Comparison of ENCODE assay signal across 1 cellular context in the genomic region with DNA sequence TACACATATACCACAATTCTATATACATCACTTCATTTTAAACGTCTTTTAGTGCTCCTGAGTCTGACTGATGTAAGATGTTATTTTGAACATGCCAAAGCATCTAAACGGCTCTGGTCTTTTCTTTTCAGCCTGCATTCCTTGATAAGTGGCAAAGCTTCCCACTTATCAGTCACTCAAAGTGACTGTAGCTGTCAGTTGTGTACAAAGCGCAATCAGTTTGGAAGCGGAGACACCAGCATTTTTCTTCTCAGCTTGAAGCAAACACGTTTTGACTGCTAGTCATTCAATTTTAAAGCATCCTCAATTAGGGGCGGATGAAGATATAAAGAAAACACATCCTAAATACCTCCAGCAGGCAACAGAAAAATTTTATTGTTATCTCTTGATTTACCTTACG.
TF ChIP-seq lines count a peak whose summit lies in the region.

No MANE protein-coding gene starts in this region.

TF ChIP-seq in K562, 482 proteins besides CTCF, POLR2A, EP300 and RAD21 (continued from another document and continues in another):
- TF ChIP-seq, protein P1, sequence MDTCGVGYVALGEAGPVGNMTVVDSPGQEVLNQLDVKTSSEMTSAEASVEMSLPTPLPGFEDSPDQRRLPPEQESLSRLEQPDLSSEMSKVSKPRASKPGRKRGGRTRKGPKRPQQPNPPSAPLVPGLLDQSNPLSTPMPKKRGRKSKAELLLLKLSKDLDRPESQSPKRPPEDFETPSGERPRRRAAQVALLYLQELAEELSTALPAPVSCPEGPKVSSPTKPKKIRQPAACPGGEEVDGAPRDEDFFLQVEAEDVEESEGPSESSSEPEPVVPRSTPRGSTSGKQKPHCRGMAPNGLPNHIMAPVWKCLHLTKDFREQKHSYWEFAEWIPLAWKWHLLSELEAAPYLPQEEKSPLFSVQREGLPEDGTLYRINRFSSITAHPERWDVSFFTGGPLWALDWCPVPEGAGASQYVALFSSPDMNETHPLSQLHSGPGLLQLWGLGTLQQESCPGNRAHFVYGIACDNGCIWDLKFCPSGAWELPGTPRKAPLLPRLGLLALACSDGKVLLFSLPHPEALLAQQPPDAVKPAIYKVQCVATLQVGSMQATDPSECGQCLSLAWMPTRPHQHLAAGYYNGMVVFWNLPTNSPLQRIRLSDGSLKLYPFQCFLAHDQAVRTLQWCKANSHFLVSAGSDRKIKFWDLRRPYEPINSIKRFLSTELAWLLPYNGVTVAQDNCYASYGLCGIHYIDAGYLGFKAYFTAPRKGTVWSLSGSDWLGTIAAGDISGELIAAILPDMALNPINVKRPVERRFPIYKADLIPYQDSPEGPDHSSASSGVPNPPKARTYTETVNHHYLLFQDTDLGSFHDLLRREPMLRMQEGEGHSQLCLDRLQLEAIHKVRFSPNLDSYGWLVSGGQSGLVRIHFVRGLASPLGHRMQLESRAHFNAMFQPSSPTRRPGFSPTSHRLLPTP (IDR thresholded peaks at IDR 0.05; ENCODE audit: borderline replicate concordance, extremely low read depth, insufficient read length) = no peak
- TF ChIP-seq, protein P2, sequence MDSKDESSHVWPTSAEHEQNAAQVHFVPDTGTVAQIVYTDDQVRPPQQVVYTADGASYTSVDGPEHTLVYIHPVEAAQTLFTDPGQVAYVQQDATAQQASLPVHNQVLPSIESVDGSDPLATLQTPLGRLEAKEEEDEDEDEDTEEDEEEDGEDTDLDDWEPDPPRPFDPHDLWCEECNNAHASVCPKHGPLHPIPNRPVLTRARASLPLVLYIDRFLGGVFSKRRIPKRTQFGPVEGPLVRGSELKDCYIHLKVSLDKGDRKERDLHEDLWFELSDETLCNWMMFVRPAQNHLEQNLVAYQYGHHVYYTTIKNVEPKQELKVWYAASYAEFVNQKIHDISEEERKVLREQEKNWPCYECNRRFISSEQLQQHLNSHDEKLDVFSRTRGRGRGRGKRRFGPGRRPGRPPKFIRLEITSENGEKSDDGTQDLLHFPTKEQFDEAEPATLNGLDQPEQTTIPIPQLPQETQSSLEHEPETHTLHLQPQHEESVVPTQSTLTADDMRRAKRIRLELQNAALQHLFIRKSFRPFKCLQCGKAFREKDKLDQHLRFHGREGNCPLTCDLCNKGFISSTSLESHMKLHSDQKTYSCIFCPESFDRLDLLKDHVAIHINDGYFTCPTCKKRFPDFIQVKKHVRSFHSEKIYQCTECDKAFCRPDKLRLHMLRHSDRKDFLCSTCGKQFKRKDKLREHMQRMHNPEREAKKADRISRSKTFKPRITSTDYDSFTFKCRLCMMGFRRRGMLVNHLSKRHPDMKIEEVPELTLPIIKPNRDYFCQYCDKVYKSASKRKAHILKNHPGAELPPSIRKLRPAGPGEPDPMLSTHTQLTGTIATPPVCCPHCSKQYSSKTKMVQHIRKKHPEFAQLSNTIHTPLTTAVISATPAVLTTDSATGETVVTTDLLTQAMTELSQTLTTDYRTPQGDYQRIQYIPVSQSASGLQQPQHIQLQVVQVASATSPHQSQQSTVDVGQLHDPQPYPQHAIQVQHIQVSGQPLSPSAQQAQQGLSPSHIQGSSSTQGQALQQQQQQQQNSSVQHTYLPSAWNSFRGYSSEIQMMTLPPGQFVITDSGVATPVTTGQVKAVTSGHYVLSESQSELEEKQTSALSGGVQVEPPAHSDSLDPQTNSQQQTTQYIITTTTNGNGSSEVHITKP (IDR thresholded peaks at IDR 0.05; ENCODE audit: partially characterized antibody) = no peak
- TF ChIP-seq, protein P3, sequence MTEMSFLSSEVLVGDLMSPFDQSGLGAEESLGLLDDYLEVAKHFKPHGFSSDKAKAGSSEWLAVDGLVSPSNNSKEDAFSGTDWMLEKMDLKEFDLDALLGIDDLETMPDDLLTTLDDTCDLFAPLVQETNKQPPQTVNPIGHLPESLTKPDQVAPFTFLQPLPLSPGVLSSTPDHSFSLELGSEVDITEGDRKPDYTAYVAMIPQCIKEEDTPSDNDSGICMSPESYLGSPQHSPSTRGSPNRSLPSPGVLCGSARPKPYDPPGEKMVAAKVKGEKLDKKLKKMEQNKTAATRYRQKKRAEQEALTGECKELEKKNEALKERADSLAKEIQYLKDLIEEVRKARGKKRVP (CRISPR knock-in tag; IDR thresholded peaks at IDR 0.05) = peak; percentile 31; the same call in 1 of the 2 replicates
- no peak for TF ChIP-seq CBX2 (IDR thresholded peaks at IDR 0.05; ENCODE audit: insufficient read depth, low read length, poor library complexity, severe bottlenecking)
- no peak for TF ChIP-seq KDM4B (IDR thresholded peaks at IDR 0.05; ENCODE audit: borderline replicate concordance in 2 of 2, low read depth in 1 of 2)
- TF ChIP-seq, protein P4, sequence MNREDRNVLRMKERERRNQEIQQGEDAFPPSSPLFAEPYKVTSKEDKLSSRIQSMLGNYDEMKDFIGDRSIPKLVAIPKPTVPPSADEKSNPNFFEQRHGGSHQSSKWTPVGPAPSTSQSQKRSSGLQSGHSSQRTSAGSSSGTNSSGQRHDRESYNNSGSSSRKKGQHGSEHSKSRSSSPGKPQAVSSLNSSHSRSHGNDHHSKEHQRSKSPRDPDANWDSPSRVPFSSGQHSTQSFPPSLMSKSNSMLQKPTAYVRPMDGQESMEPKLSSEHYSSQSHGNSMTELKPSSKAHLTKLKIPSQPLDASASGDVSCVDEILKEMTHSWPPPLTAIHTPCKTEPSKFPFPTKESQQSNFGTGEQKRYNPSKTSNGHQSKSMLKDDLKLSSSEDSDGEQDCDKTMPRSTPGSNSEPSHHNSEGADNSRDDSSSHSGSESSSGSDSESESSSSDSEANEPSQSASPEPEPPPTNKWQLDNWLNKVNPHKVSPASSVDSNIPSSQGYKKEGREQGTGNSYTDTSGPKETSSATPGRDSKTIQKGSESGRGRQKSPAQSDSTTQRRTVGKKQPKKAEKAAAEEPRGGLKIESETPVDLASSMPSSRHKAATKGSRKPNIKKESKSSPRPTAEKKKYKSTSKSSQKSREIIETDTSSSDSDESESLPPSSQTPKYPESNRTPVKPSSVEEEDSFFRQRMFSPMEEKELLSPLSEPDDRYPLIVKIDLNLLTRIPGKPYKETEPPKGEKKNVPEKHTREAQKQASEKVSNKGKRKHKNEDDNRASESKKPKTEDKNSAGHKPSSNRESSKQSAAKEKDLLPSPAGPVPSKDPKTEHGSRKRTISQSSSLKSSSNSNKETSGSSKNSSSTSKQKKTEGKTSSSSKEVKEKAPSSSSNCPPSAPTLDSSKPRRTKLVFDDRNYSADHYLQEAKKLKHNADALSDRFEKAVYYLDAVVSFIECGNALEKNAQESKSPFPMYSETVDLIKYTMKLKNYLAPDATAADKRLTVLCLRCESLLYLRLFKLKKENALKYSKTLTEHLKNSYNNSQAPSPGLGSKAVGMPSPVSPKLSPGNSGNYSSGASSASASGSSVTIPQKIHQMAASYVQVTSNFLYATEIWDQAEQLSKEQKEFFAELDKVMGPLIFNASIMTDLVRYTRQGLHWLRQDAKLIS (CRISPR knock-in tag; IDR thresholded peaks at IDR 0.05) = no peak
- TF ChIP-seq GABPA (tag; conservative IDR thresholded peaks at IDR 0.05; ENCODE audit: low read depth) = no peak
- TF ChIP-seq ATF1 (CRISPR knock-in tag; IDR thresholded peaks at IDR 0.05) = no peak
- peak; percentile 62 for TF ChIP-seq ATF1 (tag; IDR thresholded peaks at IDR 0.05)
- no peak for TF ChIP-seq ZKSCAN8 (CRISPR knock-in tag; IDR thresholded peaks at IDR 0.05)
- TF ChIP-seq, protein P5, sequence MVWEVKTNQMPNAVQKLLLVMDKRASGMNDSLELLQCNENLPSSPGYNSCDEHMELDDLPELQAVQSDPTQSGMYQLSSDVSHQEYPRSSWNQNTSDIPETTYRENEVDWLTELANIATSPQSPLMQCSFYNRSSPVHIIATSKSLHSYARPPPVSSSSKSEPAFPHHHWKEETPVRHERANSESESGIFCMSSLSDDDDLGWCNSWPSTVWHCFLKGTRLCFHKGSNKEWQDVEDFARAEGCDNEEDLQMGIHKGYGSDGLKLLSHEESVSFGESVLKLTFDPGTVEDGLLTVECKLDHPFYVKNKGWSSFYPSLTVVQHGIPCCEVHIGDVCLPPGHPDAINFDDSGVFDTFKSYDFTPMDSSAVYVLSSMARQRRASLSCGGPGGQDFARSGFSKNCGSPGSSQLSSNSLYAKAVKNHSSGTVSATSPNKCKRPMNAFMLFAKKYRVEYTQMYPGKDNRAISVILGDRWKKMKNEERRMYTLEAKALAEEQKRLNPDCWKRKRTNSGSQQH (CRISPR knock-in tag; IDR thresholded peaks at IDR 0.05) = no peak
- TF ChIP-seq BRCA1 (IDR thresholded peaks at IDR 0.05) = no peak
- TF ChIP-seq BRCA1 (CRISPR knock-in tag; IDR thresholded peaks at IDR 0.05) = no peak
- no peak for TF ChIP-seq ETV1 (tag; conservative IDR thresholded peaks at IDR 0.05; ENCODE audit: low read depth)
- no peak for TF ChIP-seq ZNF589 (CRISPR knock-in tag; IDR thresholded peaks at IDR 0.05; ENCODE audit: low read depth)
- no peak for TF ChIP-seq ZNF263 (CRISPR knock-in tag; IDR thresholded peaks at IDR 0.05; ENCODE audit: borderline replicate concordance)
- TF ChIP-seq, protein P6, sequence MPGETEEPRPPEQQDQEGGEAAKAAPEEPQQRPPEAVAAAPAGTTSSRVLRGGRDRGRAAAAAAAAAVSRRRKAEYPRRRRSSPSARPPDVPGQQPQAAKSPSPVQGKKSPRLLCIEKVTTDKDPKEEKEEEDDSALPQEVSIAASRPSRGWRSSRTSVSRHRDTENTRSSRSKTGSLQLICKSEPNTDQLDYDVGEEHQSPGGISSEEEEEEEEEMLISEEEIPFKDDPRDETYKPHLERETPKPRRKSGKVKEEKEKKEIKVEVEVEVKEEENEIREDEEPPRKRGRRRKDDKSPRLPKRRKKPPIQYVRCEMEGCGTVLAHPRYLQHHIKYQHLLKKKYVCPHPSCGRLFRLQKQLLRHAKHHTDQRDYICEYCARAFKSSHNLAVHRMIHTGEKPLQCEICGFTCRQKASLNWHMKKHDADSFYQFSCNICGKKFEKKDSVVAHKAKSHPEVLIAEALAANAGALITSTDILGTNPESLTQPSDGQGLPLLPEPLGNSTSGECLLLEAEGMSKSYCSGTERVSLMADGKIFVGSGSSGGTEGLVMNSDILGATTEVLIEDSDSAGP (CRISPR knock-in tag; IDR thresholded peaks at IDR 0.05) = no peak
- TF ChIP-seq, protein P7, sequence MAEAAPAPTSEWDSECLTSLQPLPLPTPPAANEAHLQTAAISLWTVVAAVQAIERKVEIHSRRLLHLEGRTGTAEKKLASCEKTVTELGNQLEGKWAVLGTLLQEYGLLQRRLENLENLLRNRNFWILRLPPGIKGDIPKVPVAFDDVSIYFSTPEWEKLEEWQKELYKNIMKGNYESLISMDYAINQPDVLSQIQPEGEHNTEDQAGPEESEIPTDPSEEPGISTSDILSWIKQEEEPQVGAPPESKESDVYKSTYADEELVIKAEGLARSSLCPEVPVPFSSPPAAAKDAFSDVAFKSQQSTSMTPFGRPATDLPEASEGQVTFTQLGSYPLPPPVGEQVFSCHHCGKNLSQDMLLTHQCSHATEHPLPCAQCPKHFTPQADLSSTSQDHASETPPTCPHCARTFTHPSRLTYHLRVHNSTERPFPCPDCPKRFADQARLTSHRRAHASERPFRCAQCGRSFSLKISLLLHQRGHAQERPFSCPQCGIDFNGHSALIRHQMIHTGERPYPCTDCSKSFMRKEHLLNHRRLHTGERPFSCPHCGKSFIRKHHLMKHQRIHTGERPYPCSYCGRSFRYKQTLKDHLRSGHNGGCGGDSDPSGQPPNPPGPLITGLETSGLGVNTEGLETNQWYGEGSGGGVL (CRISPR knock-in tag; IDR thresholded peaks at IDR 0.05) = no peak
- no peak for TF ChIP-seq U2AF1 (optimal IDR thresholded peaks at IDR 0.05; ENCODE audit: low read depth, low read length)
- TF ChIP-seq FOXA1 (IDR thresholded peaks at IDR 0.05; ENCODE audit: borderline replicate concordance) = no peak
- TF ChIP-seq, protein P8, sequence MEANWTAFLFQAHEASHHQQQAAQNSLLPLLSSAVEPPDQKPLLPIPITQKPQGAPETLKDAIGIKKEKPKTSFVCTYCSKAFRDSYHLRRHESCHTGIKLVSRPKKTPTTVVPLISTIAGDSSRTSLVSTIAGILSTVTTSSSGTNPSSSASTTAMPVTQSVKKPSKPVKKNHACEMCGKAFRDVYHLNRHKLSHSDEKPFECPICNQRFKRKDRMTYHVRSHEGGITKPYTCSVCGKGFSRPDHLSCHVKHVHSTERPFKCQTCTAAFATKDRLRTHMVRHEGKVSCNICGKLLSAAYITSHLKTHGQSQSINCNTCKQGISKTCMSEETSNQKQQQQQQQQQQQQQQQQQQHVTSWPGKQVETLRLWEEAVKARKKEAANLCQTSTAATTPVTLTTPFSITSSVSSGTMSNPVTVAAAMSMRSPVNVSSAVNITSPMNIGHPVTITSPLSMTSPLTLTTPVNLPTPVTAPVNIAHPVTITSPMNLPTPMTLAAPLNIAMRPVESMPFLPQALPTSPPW (CRISPR knock-in tag; IDR thresholded peaks at IDR 0.05) = no peak
- TF ChIP-seq CXXC5 (CRISPR knock-in tag; IDR thresholded peaks at IDR 0.05) = peak; percentile 30; the same call in 1 of the 2 replicates
- TF ChIP-seq SP2 (IDR thresholded peaks at IDR 0.05; ENCODE audit: extremely low read depth, low read depth, low read length, poor library complexity, severe bottlenecking) = no peak
- TF ChIP-seq MCM7 (IDR thresholded peaks at IDR 0.05) = no peak
- TF ChIP-seq POLR3A (IDR thresholded peaks at IDR 0.05; ENCODE audit: borderline replicate concordance, extremely low read depth, insufficient read depth, insufficient read length) = no peak
- TF ChIP-seq, protein P9, sequence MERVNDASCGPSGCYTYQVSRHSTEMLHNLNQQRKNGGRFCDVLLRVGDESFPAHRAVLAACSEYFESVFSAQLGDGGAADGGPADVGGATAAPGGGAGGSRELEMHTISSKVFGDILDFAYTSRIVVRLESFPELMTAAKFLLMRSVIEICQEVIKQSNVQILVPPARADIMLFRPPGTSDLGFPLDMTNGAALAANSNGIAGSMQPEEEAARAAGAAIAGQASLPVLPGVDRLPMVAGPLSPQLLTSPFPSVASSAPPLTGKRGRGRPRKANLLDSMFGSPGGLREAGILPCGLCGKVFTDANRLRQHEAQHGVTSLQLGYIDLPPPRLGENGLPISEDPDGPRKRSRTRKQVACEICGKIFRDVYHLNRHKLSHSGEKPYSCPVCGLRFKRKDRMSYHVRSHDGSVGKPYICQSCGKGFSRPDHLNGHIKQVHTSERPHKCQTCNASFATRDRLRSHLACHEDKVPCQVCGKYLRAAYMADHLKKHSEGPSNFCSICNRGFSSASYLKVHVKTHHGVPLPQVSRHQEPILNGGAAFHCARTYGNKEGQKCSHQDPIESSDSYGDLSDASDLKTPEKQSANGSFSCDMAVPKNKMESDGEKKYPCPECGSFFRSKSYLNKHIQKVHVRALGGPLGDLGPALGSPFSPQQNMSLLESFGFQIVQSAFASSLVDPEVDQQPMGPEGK (CRISPR knock-in tag; IDR thresholded peaks at IDR 0.05; ENCODE audit: borderline replicate concordance) = no peak
- TF ChIP-seq ZNF57 (CRISPR knock-in tag; IDR thresholded peaks at IDR 0.05) = no peak
- TF ChIP-seq SMARCB1 (IDR thresholded peaks at IDR 0.05; ENCODE audit: insufficient read length, low read depth) = no peak
- TF ChIP-seq, protein P10, sequence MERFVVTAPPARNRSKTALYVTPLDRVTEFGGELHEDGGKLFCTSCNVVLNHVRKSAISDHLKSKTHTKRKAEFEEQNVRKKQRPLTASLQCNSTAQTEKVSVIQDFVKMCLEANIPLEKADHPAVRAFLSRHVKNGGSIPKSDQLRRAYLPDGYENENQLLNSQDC (CRISPR knock-in tag; IDR thresholded peaks at IDR 0.05) = no peak
- peak; percentile 70; the same call in 1 of the 2 replicates for TF ChIP-seq CTBP1 (IDR thresholded peaks at IDR 0.05; ENCODE audit: borderline replicate concordance)
